In genomic region chr18:39802648-39803229, GRCh38 we compare ENCODE assay signal across 24 cellular contexts.
DNase-seq lines count a peak whose midpoint lies in the region; ATAC-seq, FAIRE-seq and TF ChIP-seq lines count a peak whose summit lies in the region.
"Had no signal": no experiment of that assay in that cellular context is flagged by ENCODE, and none has a peak within 500 bp of the region (broad histone marks: within the 10 kb centered on the region; RNA-seq: fewer than 3 reads in every experiment).

No MANE protein-coding gene starts in this region.

- no peak overlapping the region for H3K9ac ChIP-seq in HepG2 (ENCODE audit: insufficient read depth, low read depth, low read length)
- H3K9ac ChIP-seq in iPS-20b (ENCODE audit: low read depth, low read length): no peak overlapping the region
- H3K9ac ChIP-seq: BLaER1 had no signal

- H3K36me3 ChIP-seq in HepG2 (replicated peaks in 1 of 2; ENCODE audit: control insufficient read depth in 1 of 2, insufficient read depth in 2 of 2, low read length in 2 of 2) (no peaks in the 10 kb centered on the region), right lobe of liver (no peaks in the 10 kb centered on the region), iPS-20b (ENCODE audit: insufficient read depth, low read depth, low read length) (no peaks in the 10 kb centered on the region)
- H3K36me3 ChIP-seq: BLaER1, SJSA1 had no signal

- no peaks in the 10 kb centered on the region; the same call in 1 of the 2 replicates for H3K27me3 Mint-ChIP-seq in WTC11 (ENCODE audit: low read depth)
- H3K27me3 Mint-ChIP-seq: CD4-positive, CD25-positive, alpha-beta regulatory T cell had no signal

- H3K4me3 ChIP-seq in HepG2 (replicated peaks in 1 of 3; ENCODE audit: insufficient read depth in 1 of 3, low read depth in 2 of 3, low read length in 3 of 3) (no peak overlapping the region), right lobe of liver (no peak overlapping the region), iPS-20b (ENCODE audit: low read length) (0 out of 2 replicates have a peak overlapping the region, but pooled peaks have one; percentile 0)
- H3K4me3 ChIP-seq: BLaER1, SJSA1 had no signal

- in situ Hi-C loops in HepG2 (cut with HindIII; ENCODE audit: extremely low pct_ligation_motif_present, low pct_unique_long_range_greater_than_20kb): no loop called here

- no peaks in the 10 kb centered on the region for H4K20me1 ChIP-seq in HepG2 (ENCODE audit: insufficient read depth, low read length)
- H4K20me1 ChIP-seq: BLaER1 had no signal

- peaks cover 7% of the 10 kb centered on the region for H3K79me2 ChIP-seq in HepG2 (ENCODE audit: insufficient read depth, low read length)

- H3K9me3 ChIP-seq in HepG2 (ENCODE audit: low read length) (no peaks in the 10 kb centered on the region), right lobe of liver (no peaks in the 10 kb centered on the region), iPS-20b (ENCODE audit: insufficient read depth, low read depth, low read length) (peaks cover 24% of the 10 kb centered on the region)

- TF ChIP-seq EP300 in HepG2 (IDR thresholded peaks at IDR 0.05; ENCODE audit: low read depth in 2 of 2, low read length in 2 of 2) (no peak), HepG2 (CRISPR knock-in tag; IDR thresholded peaks at IDR 0.05; ENCODE audit: borderline replicate concordance) (no peak)

- no peak for TF ChIP-seq RAD21 in HepG2 (CRISPR knock-in tag; IDR thresholded peaks at IDR 0.05)

- H3K36me3 Mint-ChIP-seq in WTC11: peaks cover 28% of the 10 kb centered on the region
- H3K36me3 Mint-ChIP-seq: CD4-positive, CD25-positive, alpha-beta regulatory T cell had no signal

- BruUV-seq in HepG2 (replicated peaks; lab: Mats Ljungman, UMichigan): no TSS peak

- H2AFZ ChIP-seq in HepG2 (ENCODE audit: low read length): no peak overlapping the region

- H3K27me3 ChIP-seq in HepG2 (ENCODE audit: control insufficient read depth in 1 of 2, insufficient read depth in 2 of 2, low read length in 2 of 2): no peaks in the 10 kb centered on the region; a peak in 1 of 5 replicates
- H3K27me3 ChIP-seq in right lobe of liver: no peaks in the 10 kb centered on the region
- H3K27me3 ChIP-seq in iPS-20b (ENCODE audit: insufficient read depth, low read length): no peaks in the 10 kb centered on the region
- H3K27me3 ChIP-seq: BLaER1, SJSA1 had no signal

- no peak for ATAC-seq in HepG2
- no peak for ATAC-seq in right lobe of liver
- ATAC-seq in WTC11: no peak
- ATAC-seq in GM21447 (IDR thresholded peaks at IDR 0.05; ENCODE audit: unreplicated experiment): no peak
- ATAC-seq: HCT116, PC-3 had no signal

- TF ChIP-seq POLR2A in HepG2 (IDR thresholded peaks at IDR 0.05; ENCODE audit: insufficient read depth in 1 of 2, low read depth in 2 of 2, low read length in 2 of 2): no peak
- TF ChIP-seq POLR2A in right lobe of liver (IDR thresholded peaks at IDR 0.05): no peak

- H3K27ac Mint-ChIP-seq in WTC11: peak overlapping the region; percentile 83
- H3K27ac Mint-ChIP-seq: CD4-positive, CD25-positive, alpha-beta regulatory T cell had no signal

- no peak for FAIRE-seq in HepG2 (lab: Jason Lieb, UNC)

- H3K4me1 Mint-ChIP-seq in WTC11: peaks cover 10% of the 10 kb centered on the region
- H3K4me1 Mint-ChIP-seq: CD4-positive, CD25-positive, alpha-beta regulatory T cell had no signal

- H3K4me2 ChIP-seq in HepG2 (ENCODE audit: low read depth, low read length): no peak overlapping the region
- H3K4me2 ChIP-seq: BLaER1 had no signal

- DNase-seq in HepG2 (ENCODE audit: low spot score): no peak
- no peak for DNase-seq in right lobe of liver
- DNase-seq in WTC11 (ENCODE audit: low spot score): no peak
- DNase-seq in NCI-H146 treated with DMSO at 0.1 percent for 48 hours (lab: John Stamatoyannopoulos, UW; ENCODE audit: unreplicated experiment): no peak
- no peak for DNase-seq in A172 (ENCODE audit: low spot score)
- DNase-seq in NCI-H226: no peak
- DNase-seq: 8988T; CD4-positive, CD25-positive, alpha-beta regulatory T cell; MV-4-11; NCI-H1105; NCI-H1436 treated with DMSO at 0.1 percent for 48 hours; NCI-H1930; NCI-H2107; NCI-H446; NCI-H524 treated with DMSO at 0.1 percent for 48 hours; NCI-H774; PC-3; Right ventricle myocardium superior had no signal

- intact Hi-C loops in HepG2 (cut with micrococcal nuclease; ENCODE audit: unreplicated experiment) (no loop called here), right lobe of liver (cut with DNase I) (no loop called here)

- CTCF ChIA-PET in HepG2 (lab: Yijun Ruan, JAX; ENCODE audit: low intra/inter-chr PET ratio, low total read pairs): no interaction called here
- CTCF ChIA-PET in WTC11 (lab: Charles Lee): no interaction called here

- no peak overlapping the region for H3K4me3 Mint-ChIP-seq in WTC11
- H3K4me3 Mint-ChIP-seq: CD4-positive, CD25-positive, alpha-beta regulatory T cell had no signal

- H3K27ac ChIP-seq in HepG2 (ENCODE audit: extremely low read length, insufficient read depth, low read length) (no peak overlapping the region), right lobe of liver (no peak overlapping the region), iPS-20b (ENCODE audit: low read length) (no peak overlapping the region)
- H3K27ac ChIP-seq: BLaER1, HL-60, SJSA1 had no signal

- TF ChIP-seq CTCF in HepG2 (CRISPR knock-in tag; IDR thresholded peaks at IDR 0.05) (no peak), right lobe of liver (IDR thresholded peaks at IDR 0.05) (no peak), WTC11 (IDR thresholded peaks at IDR 0.05) (no peak)

- peaks cover 17% of the 10 kb centered on the region for H3K4me1 ChIP-seq in HepG2 (ENCODE audit: insufficient read depth, low read length)
- no peaks in the 10 kb centered on the region for H3K4me1 ChIP-seq in right lobe of liver
- H3K4me1 ChIP-seq in iPS-20b (ENCODE audit: insufficient read depth, low read length): no peaks in the 10 kb centered on the region
- H3K4me1 ChIP-seq: BLaER1, SJSA1 had no signal

- peaks cover 30% of the 10 kb centered on the region for H3K9me3 Mint-ChIP-seq in WTC11

- 89% methylated on average over 17 of the region's 17 CpGs for WGBS in HepG2 (ENCODE audit: low lambda C conversion rate)
- 87% methylated on average over 17 of the region's 17 CpGs for WGBS in right lobe of liver (ENCODE audit: insufficient coverage, low coverage, low lambda C conversion rate, missing lambda C conversion rate)

- POLR2A ChIA-PET in HepG2 (lab: Yijun Ruan, JAX) (no interaction called here), WTC11 (lab: Charles Lee) (no interaction called here)

TF ChIP-seq in HepG2, 621 proteins besides CTCF, POLR2A, EP300 and RAD21 (continues in another document):
- TF ChIP-seq SKIL (CRISPR knock-in tag; IDR thresholded peaks at IDR 0.05; ENCODE audit: borderline replicate concordance) (peak; percentile 13; the same call in 1 of the 2 replicates), JUNB (CRISPR knock-in tag; IDR thresholded peaks at IDR 0.05; ENCODE audit: borderline replicate concordance) (0 out of 2 replicates have a peak, but pooled peaks have one; percentile 28), ZNF562 (CRISPR knock-in tag; IDR thresholded peaks at IDR 0.05; ENCODE audit: borderline replicate concordance) (0 out of 2 replicates have a peak, but pooled peaks have one; percentile 32)

TF ChIP-seq in WTC11, 78 proteins besides CTCF, POLR2A, EP300 and RAD21 (continues in another document):
- no peak for TF ChIP-seq ZBTB43 (CRISPR knock-in tag; IDR thresholded peaks at IDR 0.05)
- no peak for TF ChIP-seq ERG (CRISPR knock-in tag; IDR thresholded peaks at IDR 0.05)
- TF ChIP-seq FOXP4 (CRISPR knock-in tag; IDR thresholded peaks at IDR 0.05): no peak
- TF ChIP-seq FOXJ3 (CRISPR knock-in tag; IDR thresholded peaks at IDR 0.05; ENCODE audit: borderline replicate concordance): no peak
- no peak for TF ChIP-seq ZNF317 (CRISPR knock-in tag; IDR thresholded peaks at IDR 0.05; ENCODE audit: borderline replicate concordance, low read depth)
- no peak for TF ChIP-seq ELF4 (CRISPR knock-in tag; IDR thresholded peaks at IDR 0.05; ENCODE audit: low read depth)
- TF ChIP-seq ZNF263 (CRISPR knock-in tag; IDR thresholded peaks at IDR 0.05; ENCODE audit: low read depth): no peak
- TF ChIP-seq GABPB1 (CRISPR knock-in tag; IDR thresholded peaks at IDR 0.05): no peak
- TF ChIP-seq CREM (CRISPR knock-in tag; IDR thresholded peaks at IDR 0.05): no peak
- TF ChIP-seq JUN (CRISPR knock-in tag; IDR thresholded peaks at IDR 0.05): no peak
